1 cellular context compared by ENCODE assay signal in genomic region chr16:1005286-1005685, GRCh38.
TF ChIP-seq lines count a peak whose summit lies in the region.

No MANE protein-coding gene starts in this region.

TF ChIP-seq in SK-N-SH treated with all-trans-retinoic acid at 6 μM for 48 hours, 23 proteins besides CTCF, POLR2A, EP300 and RAD21 (continued from another document):
- TF ChIP-seq TSHZ2 (CRISPR knock-in tag; IDR thresholded peaks at IDR 0.05) (no peak), CREB5 (CRISPR knock-in tag; IDR thresholded peaks at IDR 0.05; ENCODE audit: low read depth) (no peak), ZC3H10 (CRISPR knock-in tag; IDR thresholded peaks at IDR 0.05) (no peak), ZNF565 (CRISPR knock-in tag; conservative IDR thresholded peaks at IDR 0.05; ENCODE audit: low read depth) (no peak), ARNTL (CRISPR knock-in tag; IDR thresholded peaks at IDR 0.05; ENCODE audit: borderline replicate concordance, low read depth) (no peak)
